Comparison of ENCODE assay signal across 1 cellular context in the genomic region with DNA sequence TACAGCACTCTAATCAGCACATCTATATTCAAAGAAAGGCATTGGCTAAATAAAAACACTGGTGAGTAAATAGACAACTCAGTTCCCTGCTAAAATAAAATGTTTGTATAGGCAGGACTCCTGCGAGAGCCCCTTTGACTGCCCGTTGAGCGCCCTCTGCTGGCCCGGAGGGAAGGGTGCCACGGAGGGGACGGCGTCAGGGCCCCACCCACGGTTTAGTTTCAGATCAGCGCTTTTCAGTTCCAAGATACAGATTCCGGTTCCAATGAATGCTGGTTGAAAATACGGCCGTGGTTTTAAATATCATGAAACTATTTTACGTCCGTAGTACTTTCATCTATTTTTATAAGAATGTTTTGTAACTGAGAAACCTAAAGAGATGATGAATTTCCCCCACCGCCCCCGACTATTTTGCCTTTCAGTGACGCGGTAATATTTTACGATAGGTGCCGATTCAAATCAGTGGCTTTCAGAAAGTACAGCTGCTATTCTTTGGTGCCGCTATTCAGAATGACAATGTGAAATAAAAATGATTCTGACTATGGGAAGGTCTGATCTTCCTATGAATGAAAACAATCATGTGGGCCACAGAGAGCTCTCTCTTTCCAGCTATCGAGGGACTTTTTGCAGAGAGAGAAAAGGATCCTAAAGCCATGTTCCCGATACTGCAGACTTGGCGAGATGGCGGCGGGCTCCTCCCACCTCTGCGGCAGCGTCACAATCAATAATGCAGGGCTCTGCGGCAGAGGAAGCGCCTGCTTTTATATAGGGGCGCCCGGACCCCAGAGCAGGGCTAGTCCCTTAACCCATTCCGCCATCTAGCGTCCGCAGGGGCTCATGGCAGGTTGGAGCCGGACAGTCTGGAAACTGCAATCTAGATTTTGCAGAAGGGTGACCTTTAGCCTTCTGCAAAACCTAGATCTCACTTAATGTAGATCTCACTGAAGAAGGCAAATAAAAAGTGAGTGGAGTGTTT.
A peak's percentile ranks its signal among the peaks of the same experiment; 100 is the strongest.
TF ChIP-seq lines count a peak whose summit lies in the region.

No MANE protein-coding gene starts in this region.

TF ChIP-seq in K562, 482 proteins besides CTCF, POLR2A, EP300 and RAD21 (continued from another document and continues in another):
- TF ChIP-seq, protein P1, sequence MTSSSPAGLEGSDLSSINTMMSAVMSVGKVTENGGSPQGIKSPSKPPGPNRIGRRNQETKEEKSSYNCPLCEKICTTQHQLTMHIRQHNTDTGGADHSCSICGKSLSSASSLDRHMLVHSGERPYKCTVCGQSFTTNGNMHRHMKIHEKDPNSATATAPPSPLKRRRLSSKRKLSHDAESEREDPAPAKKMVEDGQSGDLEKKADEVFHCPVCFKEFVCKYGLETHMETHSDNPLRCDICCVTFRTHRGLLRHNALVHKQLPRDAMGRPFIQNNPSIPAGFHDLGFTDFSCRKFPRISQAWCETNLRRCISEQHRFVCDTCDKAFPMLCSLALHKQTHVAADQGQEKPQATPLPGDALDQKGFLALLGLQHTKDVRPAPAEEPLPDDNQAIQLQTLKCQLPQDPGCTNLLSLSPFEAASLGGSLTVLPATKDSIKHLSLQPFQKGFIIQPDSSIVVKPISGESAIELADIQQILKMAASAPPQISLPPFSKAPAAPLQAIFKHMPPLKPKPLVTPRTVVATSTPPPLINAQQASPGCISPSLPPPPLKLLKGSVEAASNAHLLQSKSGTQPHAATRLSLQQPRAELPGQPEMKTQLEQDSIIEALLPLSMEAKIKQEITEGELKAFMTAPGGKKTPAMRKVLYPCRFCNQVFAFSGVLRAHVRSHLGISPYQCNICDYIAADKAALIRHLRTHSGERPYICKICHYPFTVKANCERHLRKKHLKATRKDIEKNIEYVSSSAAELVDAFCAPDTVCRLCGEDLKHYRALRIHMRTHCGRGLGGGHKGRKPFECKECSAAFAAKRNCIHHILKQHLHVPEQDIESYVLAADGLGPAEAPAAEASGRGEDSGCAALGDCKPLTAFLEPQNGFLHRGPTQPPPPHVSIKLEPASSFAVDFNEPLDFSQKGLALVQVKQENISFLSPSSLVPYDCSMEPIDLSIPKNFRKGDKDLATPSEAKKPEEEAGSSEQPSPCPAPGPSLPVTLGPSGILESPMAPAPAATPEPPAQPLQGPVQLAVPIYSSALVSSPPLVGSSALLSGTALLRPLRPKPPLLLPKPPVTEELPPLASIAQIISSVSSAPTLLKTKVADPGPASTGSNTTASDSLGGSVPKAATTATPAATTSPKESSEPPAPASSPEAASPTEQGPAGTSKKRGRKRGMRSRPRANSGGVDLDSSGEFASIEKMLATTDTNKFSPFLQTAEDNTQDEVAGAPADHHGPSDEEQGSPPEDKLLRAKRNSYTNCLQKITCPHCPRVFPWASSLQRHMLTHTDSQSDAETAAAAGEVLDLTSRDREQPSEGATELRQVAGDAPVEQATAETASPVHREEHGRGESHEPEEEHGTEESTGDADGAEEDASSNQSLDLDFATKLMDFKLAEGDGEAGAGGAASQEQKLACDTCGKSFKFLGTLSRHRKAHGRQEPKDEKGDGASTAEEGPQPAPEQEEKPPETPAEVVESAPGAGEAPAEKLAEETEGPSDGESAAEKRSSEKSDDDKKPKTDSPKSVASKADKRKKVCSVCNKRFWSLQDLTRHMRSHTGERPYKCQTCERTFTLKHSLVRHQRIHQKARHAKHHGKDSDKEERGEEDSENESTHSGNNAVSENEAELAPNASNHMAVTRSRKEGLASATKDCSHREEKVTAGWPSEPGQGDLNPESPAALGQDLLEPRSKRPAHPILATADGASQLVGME (CRISPR knock-in tag; IDR thresholded peaks at IDR 0.05): no peak
- TF ChIP-seq ZNF316 (IDR thresholded peaks at IDR 0.05) (no peak), PTBP1 (IDR thresholded peaks at IDR 0.05; ENCODE audit: low read depth, low read length) (no peak), ZNF830 (CRISPR knock-in tag; IDR thresholded peaks at IDR 0.05) (no peak), SMARCE1 (IDR thresholded peaks at IDR 0.05) (no peak), STAG1 (CRISPR knock-in tag; IDR thresholded peaks at IDR 0.05; ENCODE audit: borderline replicate concordance) (peak; percentile 74; the same call in 1 of the 2 replicates), FOXM1 (IDR thresholded peaks at IDR 0.05; ENCODE audit: low read depth) (peak; percentile 43), FOXM1 (CRISPR knock-in tag; IDR thresholded peaks at IDR 0.05; ENCODE audit: low read depth) (no peak), KLF10 (CRISPR knock-in tag; IDR thresholded peaks at IDR 0.05) (no peak), KAT7 (CRISPR knock-in tag; IDR thresholded peaks at IDR 0.05; ENCODE audit: borderline replicate concordance) (no peak), HNRNPLL (IDR thresholded peaks at IDR 0.05; ENCODE audit: low read depth, low read length, poor library complexity, severe bottlenecking) (no peak), SIN3A (IDR thresholded peaks at IDR 0.05; ENCODE audit: borderline replicate concordance in 2 of 2, control insufficient read depth in 1 of 2, low read depth in 2 of 2, low read length in 2 of 2) (0 out of 4 replicates have a peak, but pooled peaks of 1 of the 2 experiments have one; percentile 28), ZNF311 (CRISPR knock-in tag; IDR thresholded peaks at IDR 0.05) (no peak), SMAD3 (CRISPR knock-in tag; conservative IDR thresholded peaks at IDR 0.05) (no peak), HIVEP1 (CRISPR knock-in tag; IDR thresholded peaks at IDR 0.05) (no peak), RUNX1 (IDR thresholded peaks at IDR 0.05; ENCODE audit: low read depth) (no peak), NELFE (IDR thresholded peaks at IDR 0.05; ENCODE audit: insufficient read depth, insufficient read length) (no peak), SP2 (IDR thresholded peaks at IDR 0.05; ENCODE audit: extremely low read depth, low read depth, low read length, poor library complexity, severe bottlenecking) (no peak), EHMT2 (IDR thresholded peaks at IDR 0.05) (no peak; the same call in 1 of the 2 replicates), POLR2B (IDR thresholded peaks at IDR 0.05; ENCODE audit: low read depth, partially characterized antibody) (no peak), SRSF1 (IDR thresholded peaks at IDR 0.05; ENCODE audit: low read depth, low read length) (no peak)
- TF ChIP-seq, protein P2, sequence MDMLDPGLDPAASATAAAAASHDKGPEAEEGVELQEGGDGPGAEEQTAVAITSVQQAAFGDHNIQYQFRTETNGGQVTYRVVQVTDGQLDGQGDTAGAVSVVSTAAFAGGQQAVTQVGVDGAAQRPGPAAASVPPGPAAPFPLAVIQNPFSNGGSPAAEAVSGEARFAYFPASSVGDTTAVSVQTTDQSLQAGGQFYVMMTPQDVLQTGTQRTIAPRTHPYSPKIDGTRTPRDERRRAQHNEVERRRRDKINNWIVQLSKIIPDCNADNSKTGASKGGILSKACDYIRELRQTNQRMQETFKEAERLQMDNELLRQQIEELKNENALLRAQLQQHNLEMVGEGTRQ (CRISPR knock-in tag; IDR thresholded peaks at IDR 0.05): no peak
- TF ChIP-seq, protein P3, sequence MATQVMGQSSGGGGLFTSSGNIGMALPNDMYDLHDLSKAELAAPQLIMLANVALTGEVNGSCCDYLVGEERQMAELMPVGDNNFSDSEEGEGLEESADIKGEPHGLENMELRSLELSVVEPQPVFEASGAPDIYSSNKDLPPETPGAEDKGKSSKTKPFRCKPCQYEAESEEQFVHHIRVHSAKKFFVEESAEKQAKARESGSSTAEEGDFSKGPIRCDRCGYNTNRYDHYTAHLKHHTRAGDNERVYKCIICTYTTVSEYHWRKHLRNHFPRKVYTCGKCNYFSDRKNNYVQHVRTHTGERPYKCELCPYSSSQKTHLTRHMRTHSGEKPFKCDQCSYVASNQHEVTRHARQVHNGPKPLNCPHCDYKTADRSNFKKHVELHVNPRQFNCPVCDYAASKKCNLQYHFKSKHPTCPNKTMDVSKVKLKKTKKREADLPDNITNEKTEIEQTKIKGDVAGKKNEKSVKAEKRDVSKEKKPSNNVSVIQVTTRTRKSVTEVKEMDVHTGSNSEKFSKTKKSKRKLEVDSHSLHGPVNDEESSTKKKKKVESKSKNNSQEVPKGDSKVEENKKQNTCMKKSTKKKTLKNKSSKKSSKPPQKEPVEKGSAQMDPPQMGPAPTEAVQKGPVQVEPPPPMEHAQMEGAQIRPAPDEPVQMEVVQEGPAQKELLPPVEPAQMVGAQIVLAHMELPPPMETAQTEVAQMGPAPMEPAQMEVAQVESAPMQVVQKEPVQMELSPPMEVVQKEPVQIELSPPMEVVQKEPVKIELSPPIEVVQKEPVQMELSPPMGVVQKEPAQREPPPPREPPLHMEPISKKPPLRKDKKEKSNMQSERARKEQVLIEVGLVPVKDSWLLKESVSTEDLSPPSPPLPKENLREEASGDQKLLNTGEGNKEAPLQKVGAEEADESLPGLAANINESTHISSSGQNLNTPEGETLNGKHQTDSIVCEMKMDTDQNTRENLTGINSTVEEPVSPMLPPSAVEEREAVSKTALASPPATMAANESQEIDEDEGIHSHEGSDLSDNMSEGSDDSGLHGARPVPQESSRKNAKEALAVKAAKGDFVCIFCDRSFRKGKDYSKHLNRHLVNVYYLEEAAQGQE (CRISPR knock-in tag; IDR thresholded peaks at IDR 0.05; ENCODE audit: low read depth): no peak
- TF ChIP-seq, protein P4, sequence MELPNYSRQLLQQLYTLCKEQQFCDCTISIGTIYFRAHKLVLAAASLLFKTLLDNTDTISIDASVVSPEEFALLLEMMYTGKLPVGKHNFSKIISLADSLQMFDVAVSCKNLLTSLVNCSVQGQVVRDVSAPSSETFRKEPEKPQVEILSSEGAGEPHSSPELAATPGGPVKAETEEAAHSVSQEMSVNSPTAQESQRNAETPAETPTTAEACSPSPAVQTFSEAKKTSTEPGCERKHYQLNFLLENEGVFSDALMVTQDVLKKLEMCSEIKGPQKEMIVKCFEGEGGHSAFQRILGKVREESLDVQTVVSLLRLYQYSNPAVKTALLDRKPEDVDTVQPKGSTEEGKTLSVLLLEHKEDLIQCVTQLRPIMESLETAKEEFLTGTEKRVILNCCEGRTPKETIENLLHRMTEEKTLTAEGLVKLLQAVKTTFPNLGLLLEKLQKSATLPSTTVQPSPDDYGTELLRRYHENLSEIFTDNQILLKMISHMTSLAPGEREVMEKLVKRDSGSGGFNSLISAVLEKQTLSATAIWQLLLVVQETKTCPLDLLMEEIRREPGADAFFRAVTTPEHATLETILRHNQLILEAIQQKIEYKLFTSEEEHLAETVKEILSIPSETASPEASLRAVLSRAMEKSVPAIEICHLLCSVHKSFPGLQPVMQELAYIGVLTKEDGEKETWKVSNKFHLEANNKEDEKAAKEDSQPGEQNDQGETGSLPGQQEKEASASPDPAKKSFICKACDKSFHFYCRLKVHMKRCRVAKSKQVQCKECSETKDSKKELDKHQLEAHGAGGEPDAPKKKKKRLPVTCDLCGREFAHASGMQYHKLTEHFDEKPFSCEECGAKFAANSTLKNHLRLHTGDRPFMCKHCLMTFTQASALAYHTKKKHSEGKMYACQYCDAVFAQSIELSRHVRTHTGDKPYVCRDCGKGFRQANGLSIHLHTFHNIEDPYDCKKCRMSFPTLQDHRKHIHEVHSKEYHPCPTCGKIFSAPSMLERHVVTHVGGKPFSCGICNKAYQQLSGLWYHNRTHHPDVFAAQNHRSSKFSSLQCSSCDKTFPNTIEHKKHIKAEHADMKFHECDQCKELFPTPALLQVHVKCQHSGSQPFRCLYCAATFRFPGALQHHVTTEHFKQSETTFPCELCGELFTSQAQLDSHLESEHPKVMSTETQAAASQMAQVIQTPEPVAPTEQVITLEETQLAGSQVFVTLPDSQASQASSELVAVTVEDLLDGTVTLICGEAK (IDR thresholded peaks at IDR 0.05): 0 out of 2 replicates have a peak, but pooled peaks have one; percentile 26
- TF ChIP-seq, protein P4 (CRISPR knock-in tag; IDR thresholded peaks at IDR 0.05): no peak
- TF ChIP-seq, protein P5, sequence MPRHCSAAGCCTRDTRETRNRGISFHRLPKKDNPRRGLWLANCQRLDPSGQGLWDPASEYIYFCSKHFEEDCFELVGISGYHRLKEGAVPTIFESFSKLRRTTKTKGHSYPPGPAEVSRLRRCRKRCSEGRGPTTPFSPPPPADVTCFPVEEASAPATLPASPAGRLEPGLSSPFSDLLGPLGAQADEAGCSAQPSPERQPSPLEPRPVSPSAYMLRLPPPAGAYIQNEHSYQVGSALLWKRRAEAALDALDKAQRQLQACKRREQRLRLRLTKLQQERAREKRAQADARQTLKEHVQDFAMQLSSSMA (CRISPR knock-in tag; IDR thresholded peaks at IDR 0.05): no peak
- TF ChIP-seq, protein P6, sequence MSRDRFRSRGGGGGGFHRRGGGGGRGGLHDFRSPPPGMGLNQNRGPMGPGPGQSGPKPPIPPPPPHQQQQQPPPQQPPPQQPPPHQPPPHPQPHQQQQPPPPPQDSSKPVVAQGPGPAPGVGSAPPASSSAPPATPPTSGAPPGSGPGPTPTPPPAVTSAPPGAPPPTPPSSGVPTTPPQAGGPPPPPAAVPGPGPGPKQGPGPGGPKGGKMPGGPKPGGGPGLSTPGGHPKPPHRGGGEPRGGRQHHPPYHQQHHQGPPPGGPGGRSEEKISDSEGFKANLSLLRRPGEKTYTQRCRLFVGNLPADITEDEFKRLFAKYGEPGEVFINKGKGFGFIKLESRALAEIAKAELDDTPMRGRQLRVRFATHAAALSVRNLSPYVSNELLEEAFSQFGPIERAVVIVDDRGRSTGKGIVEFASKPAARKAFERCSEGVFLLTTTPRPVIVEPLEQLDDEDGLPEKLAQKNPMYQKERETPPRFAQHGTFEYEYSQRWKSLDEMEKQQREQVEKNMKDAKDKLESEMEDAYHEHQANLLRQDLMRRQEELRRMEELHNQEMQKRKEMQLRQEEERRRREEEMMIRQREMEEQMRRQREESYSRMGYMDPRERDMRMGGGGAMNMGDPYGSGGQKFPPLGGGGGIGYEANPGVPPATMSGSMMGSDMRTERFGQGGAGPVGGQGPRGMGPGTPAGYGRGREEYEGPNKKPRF (IDR thresholded peaks at IDR 0.05; ENCODE audit: low read depth, low read length): no peak
